Comparison of ENCODE assay signal across 11 cellular contexts in the genomic region with DNA sequence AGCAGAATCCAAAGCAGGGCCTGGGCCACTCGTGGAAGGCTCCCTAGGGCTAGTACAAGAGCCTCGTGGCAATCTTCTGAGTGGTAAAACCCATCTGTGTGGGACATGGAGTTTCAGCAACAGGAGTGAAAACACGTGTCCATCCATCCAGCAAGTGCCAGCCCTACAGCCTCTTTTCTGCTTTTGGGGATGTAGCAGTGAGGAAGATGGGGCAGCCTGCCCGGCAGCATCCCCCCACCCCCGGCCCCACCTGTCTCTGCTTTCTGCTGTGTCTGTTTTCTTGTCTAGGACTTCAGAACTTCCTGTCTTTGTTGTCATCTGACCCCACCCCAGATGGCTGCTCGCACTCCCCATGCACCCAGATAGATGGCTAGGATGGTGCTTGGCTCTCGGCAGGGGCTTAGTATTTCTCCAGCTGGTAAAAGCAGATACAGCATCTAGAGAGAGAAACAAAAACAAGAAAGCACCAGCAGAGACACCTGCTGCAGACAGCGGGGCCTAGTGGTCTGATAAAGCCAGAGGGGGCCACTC. TPM values are rescaled to one million over a fixed set of nuclear protein-coding genes. Genes with fewer than 3 reads are reported as not detected.
DNase-seq lines count a peak whose midpoint lies in the region; ATAC-seq and TF ChIP-seq lines count a peak whose summit lies in the region.
"Had no signal": no experiment of that assay in that cellular context is flagged by ENCODE, and none has a peak within 500 bp of the region (broad histone marks: within the 10 kb centered on the region; RNA-seq: fewer than 3 reads in every experiment).

No MANE protein-coding gene starts in this region.

- no peak overlapping the region for H2BK120ac ChIP-seq in IMR-90 (ENCODE audit: low read depth, low read length)

- H3K27me3 ChIP-seq in ACC112 (ENCODE audit: insufficient read depth, low read length) (no peaks in the 10 kb centered on the region), IMR-90 (ENCODE audit: control insufficient read depth, insufficient read depth, low read length) (no peaks in the 10 kb centered on the region), mucosa of rectum (ENCODE audit: control insufficient read depth in 2 of 2, insufficient read depth in 2 of 2, low read length in 2 of 2) (no peaks in the 10 kb centered on the region)

- no peak overlapping the region for H3K23ac ChIP-seq in IMR-90 (ENCODE audit: low read depth, low read length)

- no peak overlapping the region for H2BK5ac ChIP-seq in IMR-90 (ENCODE audit: low read depth, low read length, poor library complexity, severe bottlenecking)

- no peak for TF ChIP-seq POLR2A in IMR-90 (IDR thresholded peaks at IDR 0.05; ENCODE audit: low read depth, low read length)

- 80% methylated on average over 1 of the region's 8 CpGs; no CpG with 5 or more reads in 1 of the 2 experiments for WGBS in IMR-90 (ENCODE audit: extremely low coverage in 2 of 2, insufficient read length in 1 of 2), 2 experiments

- BruUV-seq in IMR-90 (replicated peaks; lab: Mats Ljungman, UMichigan): no TSS peak

- dilution Hi-C loops in IMR-90 (cut with HindIII; ENCODE audit: low sequenced_read_pairs, unreplicated experiment): no loop called here

- no peak for ATAC-seq in IMR-90 (ENCODE audit: low read depth)
- no peak for ATAC-seq in GM21717 (IDR thresholded peaks at IDR 0.05; ENCODE audit: unreplicated experiment)

- H3K9ac ChIP-seq in IMR-90 (ENCODE audit: low read depth, low read length) (no peak overlapping the region), mucosa of rectum (ENCODE audit: low read depth in 1 of 2, low read length in 2 of 2) (peak overlapping the region; percentile 93 to 95)

- no peak overlapping the region for H3K14ac ChIP-seq in IMR-90 (replicated peaks; ENCODE audit: low read depth, low read length)

- peaks cover 7 to 51% of the 10 kb centered on the region in 2 experiments; a peak in 2 of 4 replicates for H3K79me1 ChIP-seq in IMR-90 (ENCODE audit: low read depth in 1 of 2, low read length in 2 of 2)

- TF ChIP-seq RAD21 in IMR-90 (IDR thresholded peaks at IDR 0.05; ENCODE audit: low read length): no peak

- no peak overlapping the region for H3K4me2 ChIP-seq in IMR-90 (ENCODE audit: low read depth, low read length)

- peaks cover 28% of the 10 kb centered on the region for H3K4me1 ChIP-seq in ACC112 (ENCODE audit: control insufficient read depth, insufficient read depth, low read length, unreplicated experiment)
- H3K4me1 ChIP-seq in IMR-90 (ENCODE audit: control insufficient read depth, insufficient read depth, low read length): peaks cover 7% of the 10 kb centered on the region; the same call in 1 of the 2 replicates
- peaks cover 22 to 32% of the 10 kb centered on the region in 2 donors for H3K4me1 ChIP-seq in mucosa of rectum (ENCODE audit: control insufficient read depth in 2 of 2, insufficient read depth in 2 of 2, low read length in 2 of 2)

- H3K4ac ChIP-seq in IMR-90 (ENCODE audit: low read depth, low read length): no peak overlapping the region

- H2BK15ac ChIP-seq in IMR-90 (ENCODE audit: low read depth, low read length): no peak overlapping the region

- H3K9me1 ChIP-seq in IMR-90 (ENCODE audit: insufficient read depth, low read length): peaks cover 9% of the 10 kb centered on the region

- H3K4me3 ChIP-seq in ACC112 (ENCODE audit: low read depth, low read length) (peak overlapping the region; percentile 95), IMR-90 (ENCODE audit: insufficient read depth, low read depth, low read length) (no peak overlapping the region), astrocyte of the cerebellum (ENCODE audit: low read depth, low read length) (peak overlapping the region; percentile 85), mucosa of rectum (ENCODE audit: low read length in 2 of 2) (peak overlapping the region; percentile 81 to 93)

- no peak overlapping the region for H3K56ac ChIP-seq in IMR-90 (ENCODE audit: extremely low read depth, insufficient read depth, low read length)

- H3K27ac ChIP-seq in ACC112 (ENCODE audit: low read depth, low read length) (no peak overlapping the region), IMR-90 (ENCODE audit: insufficient read depth, low read length) (no peak overlapping the region), mucosa of rectum (ENCODE audit: low read depth in 2 of 2, low read length in 2 of 2) (no peak overlapping the region)

- H2AFZ ChIP-seq in ACC112 (ENCODE audit: low read length, unreplicated experiment): no peak overlapping the region
- no peak overlapping the region for H2AFZ ChIP-seq in IMR-90 (replicated peaks; ENCODE audit: low read length, poor library complexity)

- no peak overlapping the region for H2AK5ac ChIP-seq in IMR-90 (ENCODE audit: low read depth, low read length)

- H3K18ac ChIP-seq in IMR-90 (ENCODE audit: low read depth, low read length): no peak overlapping the region

- peaks cover 48% of the 10 kb centered on the region for H4K20me1 ChIP-seq in IMR-90 (ENCODE audit: insufficient read depth, low read length)

- H2BK20ac ChIP-seq in IMR-90 (ENCODE audit: low read depth, low read length): no peak overlapping the region

- H3K79me2 ChIP-seq in ACC112 (ENCODE audit: control insufficient read depth, insufficient read depth, low read length, unreplicated experiment): peaks cover 43% of the 10 kb centered on the region

- H2AK9ac ChIP-seq in IMR-90 (replicated peaks; ENCODE audit: low read depth, low read length, poor library complexity): peak overlapping the region; percentile 16

- no peaks in the 10 kb centered on the region for H3K9me3 ChIP-seq in IMR-90 (ENCODE audit: control insufficient read depth, insufficient read depth, low read length)
- no peaks in the 10 kb centered on the region for H3K9me3 ChIP-seq in mucosa of rectum (ENCODE audit: control insufficient read depth in 2 of 2, low read length in 2 of 2)

- CTCF ChIA-PET in IMR-90 (lab: Yijun Ruan, JAX): no interaction called here

- in situ Hi-C loops in IMR-90 (cut with MboI; ENCODE audit: low sequenced_read_pairs) (no loop called here), astrocyte of the cerebellum (cut with HindIII; ENCODE audit: low sequenced_read_pairs) (no loop called here)

- H3K36me3 ChIP-seq in ACC112 (ENCODE audit: insufficient read depth, low read length) (no peaks in the 10 kb centered on the region), IMR-90 (ENCODE audit: control insufficient read depth, insufficient read depth, low read length) (peaks cover 5% of the 10 kb centered on the region), mucosa of rectum (ENCODE audit: control insufficient read depth in 2 of 2, insufficient read depth in 2 of 2, low read length in 2 of 2) (peaks cover 2 to 10% of the 10 kb centered on the region in 2 donors)

- intact Hi-C loops in IMR-90 (cut with micrococcal nuclease): no loop called here

- H4K91ac ChIP-seq in IMR-90 (ENCODE audit: insufficient read depth, low read depth, low read length): no peak overlapping the region

- H4K8ac ChIP-seq in IMR-90 (ENCODE audit: low read depth in 2 of 2, low read length in 2 of 2): no peak overlapping the region

- TF ChIP-seq CTCF in IMR-90 (conservative IDR thresholded peaks at IDR 0.05; ENCODE audit: low read depth, low read length): no peak
- TF ChIP-seq CTCF in astrocyte of the cerebellum (IDR thresholded peaks at IDR 0.05; ENCODE audit: low read depth, low read length, missing control alignments): no peak

- POLR2A ChIA-PET in IMR-90 (lab: Charles Lee; ENCODE audit: unreplicated experiment): no interaction called here

- no peak overlapping the region for H4K5ac ChIP-seq in IMR-90 (ENCODE audit: low read depth, low read length)

- DNase-seq in IMR-90 (no peak), astrocyte of the cerebellum (ENCODE audit: low read depth) (no peak), NCI-H1092 (lab: John Stamatoyannopoulos, UW) (no peak), GM03348 (ENCODE audit: low spot score) (no peak), KG1 (lab: John Stamatoyannopoulos, UW) (no peak)
- DNase-seq: dermis blood vessel endothelial cell, left colon, NCI-H2107 had no signal

TF ChIP-seq in IMR-90, 13 proteins besides CTCF, POLR2A, EP300 and RAD21:
- TF ChIP-seq NFE2L2 (IDR thresholded peaks at IDR 0.05; ENCODE audit: low read depth, low read length): no peak

RNA-seq across cellular contexts. Expression of a gene that starts 1.5 kb away (rescaled TPM):
- 2.7 and 3.1 TPM in 2 replicates for total RNA-seq in IMR-90 (2012; rRNA removed)
- 12.1 and 15.4 TPM in 2 replicates for polyA plus RNA-seq in IMR-90 (2012; rRNA removed)
- 7.4 and 21.9 TPM in 2 replicates for polyA plus RNA-seq in IMR-90 (2012; cell fraction: cytosol; rRNA removed)
- polyA plus RNA-seq in IMR-90 (2012; cell fraction: nucleus; rRNA removed; ENCODE audit: low replicate concordance): 5.6 and 16.7 TPM in 2 replicates

RNA-seq across cellular contexts. Expression of a gene that starts 1.7 kb away (rescaled TPM):
- 52.5 and 56.1 TPM in 2 replicates for total RNA-seq in IMR-90 (2012; rRNA removed)
- polyA plus RNA-seq in IMR-90 (2012; rRNA removed): 123 and 134 TPM in 2 replicates
- polyA plus RNA-seq in IMR-90 (2012; cell fraction: cytosol; rRNA removed): 64.0 and 101 TPM in 2 replicates
- polyA plus RNA-seq in IMR-90 (2012; cell fraction: nucleus; rRNA removed; ENCODE audit: low replicate concordance): 495 and 1,105 TPM in 2 replicates

RNA-seq across cellular contexts. Expression of a gene that starts 4.9 kb away (rescaled TPM):
- under 0.01 TPM in 1 of 2 replicates, not detected in the other for total RNA-seq in IMR-90 (2012; rRNA removed)
- polyA plus RNA-seq in IMR-90 (2012; rRNA removed): 0.05 and 0.06 TPM in 2 replicates
- 0.04 TPM in 1 of 2 replicates, not detected in the other for polyA plus RNA-seq in IMR-90 (2012; cell fraction: cytosol; rRNA removed)
- polyA plus RNA-seq in IMR-90 (2012; cell fraction: nucleus; rRNA removed; ENCODE audit: low replicate concordance): 0.56 and 1.9 TPM in 2 replicates

RNA-seq across cellular contexts. Expression of a gene that starts 17.7 kb away (rescaled TPM):
- total RNA-seq in IMR-90 (2012; rRNA removed): 10.9 and 13.3 TPM in 2 replicates
- 33.0 and 43.6 TPM in 2 replicates for polyA plus RNA-seq in IMR-90 (2012; rRNA removed)
- polyA plus RNA-seq in IMR-90 (2012; cell fraction: cytosol; rRNA removed): 26.4 and 45.6 TPM in 2 replicates
- 34.1 and 86.3 TPM in 2 replicates for polyA plus RNA-seq in IMR-90 (2012; cell fraction: nucleus; rRNA removed; ENCODE audit: low replicate concordance)

RNA-seq across cellular contexts. Expression of a gene that starts 18.4 kb away (rescaled TPM):
- total RNA-seq in IMR-90 (2012; rRNA removed): 13.3 and 15.3 TPM in 2 replicates
- polyA plus RNA-seq in IMR-90 (2012; rRNA removed): 58.2 and 75.2 TPM in 2 replicates
- polyA plus RNA-seq in IMR-90 (2012; cell fraction: cytosol; rRNA removed): 27.8 and 31.6 TPM in 2 replicates
- 477 and 1,309 TPM in 2 replicates for polyA plus RNA-seq in IMR-90 (2012; cell fraction: nucleus; rRNA removed; ENCODE audit: low replicate concordance)
